22 cellular contexts compared by ENCODE assay signal in genomic region chr7:121744319-121744718, GRCh38.
DNase-seq lines count a peak whose midpoint lies in the region; ATAC-seq lines count a peak whose summit lies in the region.
"Had no signal": no experiment of that assay in that cellular context is flagged by ENCODE, and none has a peak within 500 bp of the region (broad histone marks: within the 10 kb centered on the region; RNA-seq: fewer than 3 reads in every experiment).

No MANE protein-coding gene starts in this region.

- no peaks in the 10 kb centered on the region for H3K4me1 ChIP-seq in naive thymus-derived CD4-positive, alpha-beta T cell (ENCODE audit: control insufficient read depth in 2 of 2, insufficient read depth in 2 of 2, low read length in 2 of 2)
- H3K4me1 ChIP-seq: ascending aorta, heart right ventricle, parathyroid adenoma, sigmoid colon, tibial nerve had no signal

- peaks cover 0 to 10% (median 0%) of the 10 kb centered on the region in 11 donors for H3K9me3 Mint-ChIP-seq in naive thymus-derived CD4-positive, alpha-beta T cell
- H3K9me3 Mint-ChIP-seq: activated T-cell treated with anti-CD3 and anti-CD28 coated beads, Interleukin-2, amount 50 U/mL, for 4 hours had no signal

- no peak overlapping the region for H3K4me3 Mint-ChIP-seq in naive thymus-derived CD4-positive, alpha-beta T cell
- H3K4me3 Mint-ChIP-seq: activated T-cell treated with anti-CD3 and anti-CD28 coated beads, Interleukin-2, amount 50 U/mL, for 4 hours had no signal

- H3K36me3 Mint-ChIP-seq in naive thymus-derived CD4-positive, alpha-beta T cell: no peaks in the 10 kb centered on the region

- peak; percentile 92 for DNase-seq in NCI-H2227 treated with DMSO at 0.1 percent for 48 hours (lab: John Stamatoyannopoulos, UW)
- peak; percentile 23 for DNase-seq in glomerular visceral epithelial cell (ENCODE audit: extremely low spot score)
- no peak for DNase-seq in MG63
- DNase-seq in naive thymus-derived CD4-positive, alpha-beta T cell: no peak
- DNase-seq in T1000 (lab: John Stamatoyannopoulos, UW): no peak
- DNase-seq: activated CD4-positive, CD25-positive, alpha-beta regulatory T cell; activated naive CD4-positive, alpha-beta T cell treated with anti-CD3 and anti-CD28 coated beads, Interleukin-2, amount 50 U/mL, for 16 hours; activated T-cell treated with anti-CD3 and anti-CD28 coated beads, Interleukin-2, amount 50 U/mL, for 4 hours; cerebellar nuclear complex; effector CD4-positive, alpha-beta T cell; HCEC 1CT; heart right ventricle; NCI-H1417 treated with DMSO at 0.1 percent for 48 hours; sigmoid colon; SK-N-SH; stimulated activated naive CD4-positive, alpha-beta T cell treated with Interleukin-2 at 50 U/mL for 16 hours had no signal

- H3K4me3 ChIP-seq in MG63: no peak overlapping the region
- no peak overlapping the region for H3K4me3 ChIP-seq in naive thymus-derived CD4-positive, alpha-beta T cell (ENCODE audit: low read length)
- H3K4me3 ChIP-seq: ascending aorta, heart right ventricle, sigmoid colon, tibial nerve had no signal

- POLR2A ChIA-PET in naive thymus-derived CD4-positive, alpha-beta T cell (lab: Charles Lee): no interaction called here

- H3K27ac Mint-ChIP-seq in naive thymus-derived CD4-positive, alpha-beta T cell: no peak overlapping the region

- no peaks in the 10 kb centered on the region for H3K36me3 ChIP-seq in MG63
- no peaks in the 10 kb centered on the region for H3K36me3 ChIP-seq in naive thymus-derived CD4-positive, alpha-beta T cell (ENCODE audit: control insufficient read depth in 2 of 3, insufficient read depth in 3 of 3, low read length in 3 of 3)
- H3K36me3 ChIP-seq: ascending aorta, heart right ventricle, sigmoid colon, tibial nerve had no signal

- H3K27me3 Mint-ChIP-seq in naive thymus-derived CD4-positive, alpha-beta T cell: peaks cover 0 to 5% (median 0%) of the 10 kb centered on the region in 5 donors

- CTCF ChIA-PET in naive thymus-derived CD4-positive, alpha-beta T cell (lab: Charles Lee): no interaction called here

- ATAC-seq in GM18868 (IDR thresholded peaks at IDR 0.05; ENCODE audit: unreplicated experiment) (peak; percentile 50), HG03159 (IDR thresholded peaks at IDR 0.05; ENCODE audit: unreplicated experiment) (peak; percentile 47), GM21825 (IDR thresholded peaks at IDR 0.05; ENCODE audit: unreplicated experiment) (no peak)
- ATAC-seq in naive thymus-derived CD4-positive, alpha-beta T cell: no peak
- ATAC-seq: activated T-cell treated with anti-CD3 and anti-CD28 coated beads, Interleukin-2, amount 50 U/mL, for 4 hours; heart right ventricle had no signal

- no peaks in the 10 kb centered on the region for H3K27me3 ChIP-seq in MG63
- no peaks in the 10 kb centered on the region for H3K27me3 ChIP-seq in naive thymus-derived CD4-positive, alpha-beta T cell (ENCODE audit: control insufficient read depth in 2 of 2, insufficient read depth in 2 of 2, low read length in 2 of 2)
- H3K27me3 ChIP-seq: ascending aorta, heart right ventricle, sigmoid colon, tibial nerve had no signal

- intact Hi-C loops in naive thymus-derived CD4-positive, alpha-beta T cell (cut with micrococcal nuclease): no loop called here

- H3K9me3 ChIP-seq in MG63: no peaks in the 10 kb centered on the region
- H3K9me3 ChIP-seq in naive thymus-derived CD4-positive, alpha-beta T cell (ENCODE audit: control insufficient read depth in 2 of 3, low read length in 3 of 3): no peaks in the 10 kb centered on the region
- H3K9me3 ChIP-seq: ascending aorta, heart right ventricle, sigmoid colon, SK-N-SH, tibial nerve had no signal

- H3K4me1 Mint-ChIP-seq in naive thymus-derived CD4-positive, alpha-beta T cell: no peaks in the 10 kb centered on the region

- H3K27ac ChIP-seq in naive thymus-derived CD4-positive, alpha-beta T cell (ENCODE audit: low read depth, low read length): no peak overlapping the region
- H3K27ac ChIP-seq: ascending aorta, heart right ventricle, parathyroid adenoma, sigmoid colon, tibial nerve had no signal

Comparison
In these comparisons a context has a peak if more than half of its experiments do, and no peak if none do; other contexts are left out.
1. ATAC-seq: peak in GM18868 (single experiment) and HG03159 (single experiment); none in GM21825 (single experiment) and naive thymus-derived CD4-positive, alpha-beta T cell (single experiment).
2. DNase-seq: peak in NCI-H2227 treated with DMSO at 0.1 percent for 48 hours (single experiment) and glomerular visceral epithelial cell (single experiment); none in MG63 (single experiment), naive thymus-derived CD4-positive, alpha-beta T cell (0 of 9) and T1000 (single experiment).